ENCODE assay signal across 13 cellular contexts in the genomic region with DNA sequence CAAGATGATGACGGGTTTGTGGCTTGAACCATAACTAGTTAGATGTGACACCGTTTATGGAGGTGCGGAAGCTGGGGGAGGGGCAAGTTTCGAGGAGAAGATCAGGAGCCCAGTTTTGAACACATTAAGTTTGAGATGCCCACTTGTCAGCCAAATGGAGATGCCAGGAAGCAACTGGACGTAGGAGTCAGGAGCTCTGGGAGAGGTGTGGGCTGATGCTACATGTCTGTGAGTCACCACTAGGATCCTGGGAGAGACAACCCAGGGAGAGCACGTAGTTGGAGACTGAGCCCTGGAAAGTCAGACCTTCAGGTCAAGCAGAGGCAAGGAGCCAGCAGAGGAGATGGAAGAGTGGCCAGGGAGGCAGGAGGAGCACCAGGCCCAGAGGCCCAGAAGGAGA. TPM values are rescaled to one million over a fixed set of nuclear protein-coding genes. Genes with fewer than 3 reads are reported as not detected.
DNase-seq lines count a peak whose midpoint lies in the region; ATAC-seq and TF ChIP-seq lines count a peak whose summit lies in the region.
"Had no signal": no experiment of that assay in that cellular context is flagged by ENCODE, and none has a peak within 500 bp of the region (broad histone marks: within the 10 kb centered on the region; RNA-seq: fewer than 3 reads in every experiment).

No MANE protein-coding gene starts in this region.

- DNase-seq in AG04450 (ENCODE audit: low read depth, low spot score), result no peak
- peak; percentile 79 for DNase-seq in HCEC 1CT
- DNase-seq in amniotic stem cell (lab: John Stamatoyannopoulos, UW), result peak; percentile 20
- DNase-seq in foreskin keratinocyte, result peak in 1 of 2 donors; percentile 68
- no peak for DNase-seq in NK-92 treated with Interleukin-12 subunit alpha and Interleukin-12 subunit beta, amount 100 ng/mL, for 24 hours (lab: John Stamatoyannopoulos, UW)
- DNase-seq in NCI-H2081 (lab: John Stamatoyannopoulos, UW), result no peak
- no peak for DNase-seq in NCI-H82 (lab: John Stamatoyannopoulos, UW)
- DNase-seq: effector memory CD4-positive, alpha-beta T cell; NCI-H1694; RPMI8226; stimulated activated naive B cell treated with anti-CD40 and anti-IgM and Interleukin-4, amounts not matched to agents 10 μg/mL and 1 μg/mL and 100 μg/mL, for 72 hours had no signal

- H3K27me3 ChIP-seq in AG04450 (ENCODE audit: control insufficient read depth, insufficient read depth, low read length) (no peaks in the 10 kb centered on the region), foreskin keratinocyte (no peaks in the 10 kb centered on the region)
- H3K27me3 ChIP-seq: neutrophil had no signal

- POLR2A ChIA-PET in AG04450 (lab: Yijun Ruan, JAX), result interaction anchor here (0.5 kb wide), 1 partner anchor 86 kb away, joined by 3 read pairs; no protein-coding TSS in a partner anchor

- H3K4me1 ChIP-seq in foreskin keratinocyte, result no peaks in the 10 kb centered on the region

- ATAC-seq in foreskin keratinocyte, result peak; percentile 18
- no peak for ATAC-seq in HG02571 (IDR thresholded peaks at IDR 0.05; ENCODE audit: unreplicated experiment)

- CTCF ChIA-PET in AG04450 (lab: Charles Lee), result no interaction called here

- TF ChIP-seq CTCF in AG04450 (IDR thresholded peaks at IDR 0.05; ENCODE audit: low read depth, low read length), result no peak
- no peak for TF ChIP-seq CTCF in foreskin keratinocyte (conservative IDR thresholded peaks at IDR 0.05)

- peak overlapping the region; percentile 99 for H3K27ac ChIP-seq in AG04450 (ENCODE audit: low read depth, low read length)
- peak overlapping the region; percentile 27 for H3K27ac ChIP-seq in foreskin keratinocyte
- H3K27ac ChIP-seq: neutrophil had no signal

- no peak overlapping the region for H3K4me3 ChIP-seq in AG04450 (ENCODE audit: low read depth, low read length)

- H3K9me3 ChIP-seq in AG04450 (ENCODE audit: control insufficient read depth, insufficient read depth, low read length), result no peaks in the 10 kb centered on the region
- H3K9me3 ChIP-seq: neutrophil had no signal

RNA-seq across cellular contexts. Expression of a gene that starts 48.8 kb away (rescaled TPM):
- polyA plus RNA-seq in AG04450 (2011; rRNA removed) (27.7 and 29.9 TPM in 2 replicates), foreskin keratinocyte (7.8 and 9.1 TPM in 2 replicates)
- 87.6 and 89.6 TPM in 2 replicates for polyA minus RNA-seq in AG04450 (2011; rRNA and poly(A)+ RNA removed)
- total RNA-seq in foreskin keratinocyte, result 31.1 and 31.8 TPM in 2 replicates

Comparison
In these comparisons a context has a peak if more than half of its experiments do, and no peak if none do; other contexts are left out.
1. DNase-seq: peak in HCEC 1CT (single experiment) and amniotic stem cell (single experiment); none in AG04450 (single experiment), NK-92 treated with Interleukin-12 subunit alpha and Interleukin-12 subunit beta, amount 100 ng/mL, for 24 hours (single experiment), NCI-H2081 (0 of 2) and NCI-H82 (single experiment).